ENCODE assay signal across 2 cellular contexts in the genomic region with DNA sequence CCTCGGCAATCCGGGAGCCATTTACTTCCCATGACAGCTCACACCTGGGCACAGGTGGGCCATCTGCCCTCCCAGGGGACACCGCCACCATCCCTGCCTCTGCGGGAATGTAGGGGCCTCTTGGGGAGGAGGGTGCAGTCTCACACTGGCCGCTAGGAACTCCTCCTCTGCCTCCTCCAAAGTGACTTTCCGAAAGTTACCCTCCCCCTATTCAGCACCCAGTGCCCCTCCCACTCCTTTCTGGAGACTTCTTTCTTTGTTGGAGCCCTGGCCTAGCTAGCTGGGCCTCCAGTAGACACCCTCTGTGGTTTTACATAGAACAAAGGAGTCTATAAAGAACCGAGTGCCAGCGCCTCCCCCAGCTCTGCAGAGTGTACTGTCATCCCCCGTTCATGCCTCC.
TF ChIP-seq lines count a peak whose summit lies in the region.

No MANE protein-coding gene starts in this region.

TF ChIP-seq in HepG2, 621 proteins besides CTCF, POLR2A, EP300 and RAD21:
- TF ChIP-seq RARG (CRISPR knock-in tag; IDR thresholded peaks at IDR 0.05; ENCODE audit: low read depth) (no peak), ATRX (CRISPR knock-in tag; IDR thresholded peaks at IDR 0.05; ENCODE audit: borderline replicate concordance) (no peak), ZNF121 (CRISPR knock-in tag; IDR thresholded peaks at IDR 0.05) (no peak), ZFX (CRISPR knock-in tag; IDR thresholded peaks at IDR 0.05; ENCODE audit: low read depth) (no peak), RXRB (CRISPR knock-in tag; IDR thresholded peaks at IDR 0.05; ENCODE audit: borderline replicate concordance) (no peak), TEAD2 (CRISPR knock-in tag; IDR thresholded peaks at IDR 0.05) (no peak), ZSCAN25 (CRISPR knock-in tag; IDR thresholded peaks at IDR 0.05) (no peak), ZNF816 (CRISPR knock-in tag; IDR thresholded peaks at IDR 0.05; ENCODE audit: borderline replicate concordance) (no peak), ZNF207 (IDR thresholded peaks at IDR 0.05; ENCODE audit: borderline replicate concordance) (no peak)
- TF ChIP-seq, protein P1, sequence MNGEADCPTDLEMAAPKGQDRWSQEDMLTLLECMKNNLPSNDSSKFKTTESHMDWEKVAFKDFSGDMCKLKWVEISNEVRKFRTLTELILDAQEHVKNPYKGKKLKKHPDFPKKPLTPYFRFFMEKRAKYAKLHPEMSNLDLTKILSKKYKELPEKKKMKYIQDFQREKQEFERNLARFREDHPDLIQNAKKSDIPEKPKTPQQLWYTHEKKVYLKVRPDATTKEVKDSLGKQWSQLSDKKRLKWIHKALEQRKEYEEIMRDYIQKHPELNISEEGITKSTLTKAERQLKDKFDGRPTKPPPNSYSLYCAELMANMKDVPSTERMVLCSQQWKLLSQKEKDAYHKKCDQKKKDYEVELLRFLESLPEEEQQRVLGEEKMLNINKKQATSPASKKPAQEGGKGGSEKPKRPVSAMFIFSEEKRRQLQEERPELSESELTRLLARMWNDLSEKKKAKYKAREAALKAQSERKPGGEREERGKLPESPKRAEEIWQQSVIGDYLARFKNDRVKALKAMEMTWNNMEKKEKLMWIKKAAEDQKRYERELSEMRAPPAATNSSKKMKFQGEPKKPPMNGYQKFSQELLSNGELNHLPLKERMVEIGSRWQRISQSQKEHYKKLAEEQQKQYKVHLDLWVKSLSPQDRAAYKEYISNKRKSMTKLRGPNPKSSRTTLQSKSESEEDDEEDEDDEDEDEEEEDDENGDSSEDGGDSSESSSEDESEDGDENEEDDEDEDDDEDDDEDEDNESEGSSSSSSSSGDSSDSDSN (CRISPR knock-in tag; IDR thresholded peaks at IDR 0.05), result no peak
- TF ChIP-seq, protein P2, sequence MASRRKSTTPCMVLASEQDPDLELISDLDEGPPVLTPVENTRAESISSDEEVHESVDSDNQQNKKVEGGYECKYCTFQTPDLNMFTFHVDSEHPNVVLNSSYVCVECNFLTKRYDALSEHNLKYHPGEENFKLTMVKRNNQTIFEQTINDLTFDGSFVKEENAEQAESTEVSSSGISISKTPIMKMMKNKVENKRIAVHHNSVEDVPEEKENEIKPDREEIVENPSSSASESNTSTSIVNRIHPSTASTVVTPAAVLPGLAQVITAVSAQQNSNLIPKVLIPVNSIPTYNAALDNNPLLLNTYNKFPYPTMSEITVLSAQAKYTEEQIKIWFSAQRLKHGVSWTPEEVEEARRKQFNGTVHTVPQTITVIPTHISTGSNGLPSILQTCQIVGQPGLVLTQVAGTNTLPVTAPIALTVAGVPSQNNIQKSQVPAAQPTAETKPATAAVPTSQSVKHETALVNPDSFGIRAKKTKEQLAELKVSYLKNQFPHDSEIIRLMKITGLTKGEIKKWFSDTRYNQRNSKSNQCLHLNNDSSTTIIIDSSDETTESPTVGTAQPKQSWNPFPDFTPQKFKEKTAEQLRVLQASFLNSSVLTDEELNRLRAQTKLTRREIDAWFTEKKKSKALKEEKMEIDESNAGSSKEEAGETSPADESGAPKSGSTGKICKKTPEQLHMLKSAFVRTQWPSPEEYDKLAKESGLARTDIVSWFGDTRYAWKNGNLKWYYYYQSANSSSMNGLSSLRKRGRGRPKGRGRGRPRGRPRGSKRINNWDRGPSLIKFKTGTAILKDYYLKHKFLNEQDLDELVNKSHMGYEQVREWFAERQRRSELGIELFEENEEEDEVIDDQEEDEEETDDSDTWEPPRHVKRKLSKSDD (CRISPR knock-in tag; IDR thresholded peaks at IDR 0.05; ENCODE audit: low read depth), result no peak

TF ChIP-seq in WTC11, 78 proteins besides CTCF, POLR2A, EP300 and RAD21:
- TF ChIP-seq, protein P3, sequence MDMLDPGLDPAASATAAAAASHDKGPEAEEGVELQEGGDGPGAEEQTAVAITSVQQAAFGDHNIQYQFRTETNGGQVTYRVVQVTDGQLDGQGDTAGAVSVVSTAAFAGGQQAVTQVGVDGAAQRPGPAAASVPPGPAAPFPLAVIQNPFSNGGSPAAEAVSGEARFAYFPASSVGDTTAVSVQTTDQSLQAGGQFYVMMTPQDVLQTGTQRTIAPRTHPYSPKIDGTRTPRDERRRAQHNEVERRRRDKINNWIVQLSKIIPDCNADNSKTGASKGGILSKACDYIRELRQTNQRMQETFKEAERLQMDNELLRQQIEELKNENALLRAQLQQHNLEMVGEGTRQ (CRISPR knock-in tag; IDR thresholded peaks at IDR 0.05), result no peak
- TF ChIP-seq ZNF232 (CRISPR knock-in tag; IDR thresholded peaks at IDR 0.05), result no peak
